ENCODE assay signal across 24 cellular contexts in genomic region chr1:153711006-153711405, GRCh38.
"Had no signal": no experiment of that assay in that cellular context is flagged by ENCODE, and none has a peak within 500 bp of the region (broad histone marks: within the 10 kb centered on the region; RNA-seq: fewer than 3 reads in every experiment).

No MANE protein-coding gene starts in this region.

- DNase-seq: activated CD4-positive, alpha-beta T cell treated with anti-CD3 and anti-CD28 coated beads for 4 hours; activated CD4-positive, alpha-beta T cell treated with anti-CD3 and anti-CD28 coated beads, Interleukin-2, amount 50 U/mL, for 48 hours; activated CD4-positive, CD25-positive, alpha-beta regulatory T cell; activated effector memory CD4-positive, alpha-beta T cell treated with Interleukin-2 at 50 U/mL for 16 hours; activated naive CD4-positive, alpha-beta T cell treated with anti-CD3 and anti-CD28 coated beads for 36 hours; activated T-cell treated with anti-CD3 and anti-CD28 coated beads, Interleukin-2, amount 50 U/mL, for 48 hours; amygdala; body of pancreas; cortex of kidney; endodermal cell; esophagus squamous epithelium; head of caudate nucleus; hypothalamus; left ventricle myocardium superior; mammary epithelial cell; midbrain; natural killer cell; stimulated activated CD4-positive, alpha-beta T cell treated with anti-CD3 and anti-CD28 coated beads, Interleukin-1b, Interleukin-23, amount 100 ng/mL, for 48 hours; substantia nigra; thyroid gland had no signal

- H3K9me3 ChIP-seq: body of pancreas, esophagus squamous epithelium, gastroesophageal sphincter, right lobe of liver, thyroid gland had no signal

- H3K4me3 ChIP-seq: body of pancreas, cardiac muscle cell, esophagus squamous epithelium, gastroesophageal sphincter, right lobe of liver, skin epidermis, thyroid gland had no signal

- ATAC-seq: body of pancreas, gastroesophageal sphincter, left ventricle myocardium superior, natural killer cell, right lobe of liver had no signal

- H3K4me1 ChIP-seq: body of pancreas, esophagus squamous epithelium, gastroesophageal sphincter, right lobe of liver, thyroid gland had no signal

- H3K27me3 ChIP-seq: body of pancreas, cardiac muscle cell, esophagus squamous epithelium, gastroesophageal sphincter, right lobe of liver, thyroid gland had no signal

- H3K27ac ChIP-seq: body of pancreas, cardiac muscle cell, esophagus squamous epithelium, gastroesophageal sphincter, right lobe of liver, skin epidermis, thyroid gland had no signal

- H3K36me3 ChIP-seq: cardiac muscle cell, esophagus squamous epithelium, gastroesophageal sphincter, right lobe of liver, thyroid gland had no signal
